In genomic region chr9:95077053-95077765, GRCh38 we compare ENCODE assay signal across 10 cellular contexts.
DNase-seq lines count a peak whose midpoint lies in the region; ATAC-seq and TF ChIP-seq lines count a peak whose summit lies in the region.
"Had no signal": no experiment of that assay in that cellular context is flagged by ENCODE, and none has a peak within 500 bp of the region (broad histone marks: within the 10 kb centered on the region; RNA-seq: fewer than 3 reads in every experiment).

No MANE protein-coding gene starts in this region.

- no peaks in the 10 kb centered on the region for H3K27me3 Mint-ChIP-seq in Caco-2 (ENCODE audit: insufficient read depth, unreplicated experiment)
- peaks cover 6% of the 10 kb centered on the region for H3K27me3 Mint-ChIP-seq in endothelial cell (ENCODE audit: unreplicated experiment)
- H3K27me3 Mint-ChIP-seq in activated naive CD4-positive, alpha-beta T cell treated with anti-CD3 and anti-CD28 coated beads for 36 hours (ENCODE audit: low read depth) = no peaks in the 10 kb centered on the region
- H3K27me3 Mint-ChIP-seq: T-helper 17 cell had no signal

- H3K4me3 Mint-ChIP-seq in Caco-2 (ENCODE audit: unreplicated experiment) (no peak overlapping the region), endothelial cell (ENCODE audit: unreplicated experiment) (no peak overlapping the region)
- H3K4me3 Mint-ChIP-seq in activated naive CD4-positive, alpha-beta T cell treated with anti-CD3 and anti-CD28 coated beads for 36 hours = no peak overlapping the region
- H3K4me3 Mint-ChIP-seq: T-helper 17 cell had no signal

- peaks cover 5% of the 10 kb centered on the region for H3K36me3 ChIP-seq in Caco-2 (ENCODE audit: control insufficient read depth, insufficient read depth, low read length)
- H3K36me3 ChIP-seq in esophagus (ENCODE audit: control insufficient read depth in 2 of 2, insufficient read depth in 2 of 2, low read length in 1 of 2) = peaks cover 6 to 27% of the 10 kb centered on the region in 2 donors
- peaks cover 46% of the 10 kb centered on the region for H3K36me3 ChIP-seq in lower lobe of right lung

- BruUV-seq in Caco-2 (replicated peaks; lab: Mats Ljungman, UMichigan) = no TSS peak

- H3K27me3 ChIP-seq in Caco-2 (replicated peaks; ENCODE audit: control insufficient read depth, insufficient read depth, low read length) = no peaks in the 10 kb centered on the region
- H3K27me3 ChIP-seq in esophagus (ENCODE audit: control insufficient read depth in 1 of 2, insufficient read depth in 2 of 2, low read length in 2 of 2) = no peaks in the 10 kb centered on the region
- no peaks in the 10 kb centered on the region for H3K27me3 ChIP-seq in lower lobe of right lung (ENCODE audit: low read depth)

- H3K36me3 Mint-ChIP-seq in Caco-2 (ENCODE audit: insufficient read depth, unreplicated experiment) (peaks cover 88% of the 10 kb centered on the region), endothelial cell (ENCODE audit: low read depth, unreplicated experiment) (peaks cover 9% of the 10 kb centered on the region)
- no peaks in the 10 kb centered on the region for H3K36me3 Mint-ChIP-seq in activated naive CD4-positive, alpha-beta T cell treated with anti-CD3 and anti-CD28 coated beads for 36 hours (ENCODE audit: low read depth)

- no peak for TF ChIP-seq CTCF in Caco-2 (IDR thresholded peaks at IDR 0.05; ENCODE audit: insufficient read depth in 1 of 2, low read depth in 1 of 2, low read length in 1 of 2, severe bottlenecking in 1 of 2, unreplicated experiment in 1 of 2)
- no peak for TF ChIP-seq CTCF in lower lobe of right lung (IDR thresholded peaks at IDR 0.05)
- TF ChIP-seq CTCF in endothelial cell (IDR thresholded peaks at IDR 0.05; ENCODE audit: unreplicated experiment) = no peak

- H3K4me3 ChIP-seq in Caco-2 (ENCODE audit: low read depth, low read length) (no peak overlapping the region), esophagus (ENCODE audit: low read depth in 1 of 2, low read length in 2 of 2) (no peak overlapping the region), lower lobe of right lung (no peak overlapping the region)

- H3K9me3 ChIP-seq in Caco-2 (no peaks in the 10 kb centered on the region), esophagus (ENCODE audit: control insufficient read depth in 2 of 2, insufficient read depth in 1 of 2, low read depth in 1 of 2, low read length in 1 of 2) (no peaks in the 10 kb centered on the region), lower lobe of right lung (no peaks in the 10 kb centered on the region)

- CTCF ChIA-PET in Caco-2 (lab: Charles Lee) = interaction anchor here (0.6 kb wide), 1 partner anchor 174 kb away, joined by 3 read pairs; no protein-coding TSS in a partner anchor
- CTCF ChIA-PET in activated naive CD4-positive, alpha-beta T cell treated with anti-CD3 and anti-CD28 coated beads for 36 hours (lab: Charles Lee) = no interaction called here

- ATAC-seq in lower lobe of right lung (no peak), sciatic nerve (peak; percentile 33), GM19328 (IDR thresholded peaks at IDR 0.05; ENCODE audit: unreplicated experiment) (no peak)
- ATAC-seq: T-helper 17 cell had no signal

- intact Hi-C loops in Caco-2 (cut with micrococcal nuclease; ENCODE audit: unreplicated experiment) (loop anchor here (10.0 kb wide), 1 partner anchor 292 kb away; no protein-coding TSS in a partner anchor), lower lobe of right lung (cut with DNase I) (no loop called here), sciatic nerve (cut with DNase I) (loop anchor here (5.0 kb wide), 1 partner anchor 45 kb away; no protein-coding TSS in a partner anchor)
- intact Hi-C loops in activated naive CD4-positive, alpha-beta T cell treated with anti-CD3 and anti-CD28 coated beads for 36 hours (cut with micrococcal nuclease) = no loop called here

- H3K9me3 Mint-ChIP-seq in Caco-2 (ENCODE audit: unreplicated experiment) = no peaks in the 10 kb centered on the region
- H3K9me3 Mint-ChIP-seq in endothelial cell (ENCODE audit: unreplicated experiment) = no peaks in the 10 kb centered on the region
- H3K9me3 Mint-ChIP-seq in activated naive CD4-positive, alpha-beta T cell treated with anti-CD3 and anti-CD28 coated beads for 36 hours = no peaks in the 10 kb centered on the region

- H3K27ac ChIP-seq in esophagus (ENCODE audit: low read depth in 2 of 2, low read length in 1 of 2) = peak overlapping the region; percentile 76 to 86
- peak overlapping the region; percentile 37 for H3K27ac ChIP-seq in lower lobe of right lung

- DNase-seq in Caco-2 (no peak), lower lobe of right lung (no peak), sciatic nerve (ENCODE audit: low spot score) (peak; percentile 55), endothelial cell (ENCODE audit: low spot score) (no peak), NCI-H510A treated with DMSO at 0.1 percent for 48 hours (lab: John Stamatoyannopoulos, UW) (no peak)
- no peak for DNase-seq in activated naive CD4-positive, alpha-beta T cell treated with anti-CD3 and anti-CD28 coated beads for 36 hours
- DNase-seq: NCI-H2107, T-helper 17 cell had no signal

- WGBS in esophagus, 2 donors = 30 to 41% methylated on average over 18 of the region's 18 CpGs

- H3K4me1 ChIP-seq in Caco-2 = peaks cover 39% of the 10 kb centered on the region
- peaks cover 15 to 31% of the 10 kb centered on the region in 2 donors for H3K4me1 ChIP-seq in esophagus (ENCODE audit: control insufficient read depth in 2 of 2, insufficient read depth in 2 of 2, low read length in 1 of 2)
- peaks cover 60% of the 10 kb centered on the region for H3K4me1 ChIP-seq in lower lobe of right lung

- POLR2A ChIA-PET in Caco-2 (lab: Charles Lee) = no interaction called here

- H3K4me1 Mint-ChIP-seq in Caco-2 (ENCODE audit: low read depth, unreplicated experiment) (peaks cover 43% of the 10 kb centered on the region), endothelial cell (ENCODE audit: unreplicated experiment) (no peaks in the 10 kb centered on the region)
- no peaks in the 10 kb centered on the region for H3K4me1 Mint-ChIP-seq in activated naive CD4-positive, alpha-beta T cell treated with anti-CD3 and anti-CD28 coated beads for 36 hours (ENCODE audit: low read depth)
- H3K4me1 Mint-ChIP-seq: T-helper 17 cell had no signal

- H3K27ac Mint-ChIP-seq in Caco-2 (ENCODE audit: unreplicated experiment) = peak overlapping the region; percentile 72
- no peak overlapping the region for H3K27ac Mint-ChIP-seq in endothelial cell (ENCODE audit: unreplicated experiment)
- no peak overlapping the region for H3K27ac Mint-ChIP-seq in activated naive CD4-positive, alpha-beta T cell treated with anti-CD3 and anti-CD28 coated beads for 36 hours
- H3K27ac Mint-ChIP-seq: T-helper 17 cell had no signal

Comparison
In these comparisons a context has a peak if more than half of its experiments do, and no peak if none do; other contexts are left out.
1. intact Hi-C loops: an anchor here in Caco-2 (10.0 kb wide) and sciatic nerve (5.0 kb wide); none called in lower lobe of right lung and activated naive CD4-positive, alpha-beta T cell treated with anti-CD3 and anti-CD28 coated beads for 36 hours.